23 cellular contexts compared by ENCODE assay signal in genomic region chr9:26324787-26325186, GRCh38.
A peak's percentile ranks its signal among the peaks of the same experiment; 100 is the strongest.
DNase-seq lines count a peak whose midpoint lies in the region; ATAC-seq, FAIRE-seq and TF ChIP-seq lines count a peak whose summit lies in the region.
"Had no signal": no experiment of that assay in that cellular context is flagged by ENCODE, and none has a peak within 500 bp of the region (broad histone marks: within the 10 kb centered on the region; RNA-seq: fewer than 3 reads in every experiment).

No MANE protein-coding gene starts in this region.

- no peaks in the 10 kb centered on the region for H3K23me2 ChIP-seq in H1 (ENCODE audit: low read depth, low read length)

- H3K4me1 Mint-ChIP-seq in natural killer cell = no peaks in the 10 kb centered on the region
- H3K4me1 Mint-ChIP-seq: activated CD4-positive, alpha-beta memory T cell treated with anti-CD3 and anti-CD28 coated beads, Interleukin-2, amount 10 ng/mL, durations not matched to agents 7 days and 5 days; IgD-negative memory B cell; naive thymus-derived CD4-positive, alpha-beta T cell had no signal

- intact Hi-C loops in thyroid gland (cut with DNase I) (loop anchor here (5.0 kb wide), 1 partner anchor 362 kb away; no protein-coding TSS in a partner anchor), natural killer cell (cut with micrococcal nuclease) (no loop called here)

- H3K27ac ChIP-seq in SK-N-SH (ENCODE audit: low read depth in 2 of 2, low read length in 1 of 2) (peak overlapping the region in 1 of 2 experiments; percentile 54; a peak in 1 of 4 replicates), H1 (ENCODE audit: low read depth, low read length) (no peak overlapping the region), mesendoderm (ENCODE audit: low read depth, low read length) (no peak overlapping the region), thyroid gland (peak overlapping the region; percentile 48 to 55 (median 50))
- H3K27ac ChIP-seq: C4-2B, HL-60, left ventricle myocardium inferior had no signal

- no peak for TF ChIP-seq POLR2A in H1 (IDR thresholded peaks at IDR 0.05; ENCODE audit: control extremely low read depth in 1 of 2, low read depth in 2 of 2, low read length in 2 of 2)
- no peak for TF ChIP-seq POLR2A in thyroid gland (IDR thresholded peaks at IDR 0.05)

- no peaks in the 10 kb centered on the region for H3K79me1 ChIP-seq in H1 (ENCODE audit: low read depth, low read length)
- no peaks in the 10 kb centered on the region for H3K79me1 ChIP-seq in mesendoderm (ENCODE audit: low read length)

- no peak overlapping the region for H4K91ac ChIP-seq in H1 (replicated peaks; ENCODE audit: insufficient read length, low read length)

- POLR2A ChIA-PET in SK-N-SH (lab: Yijun Ruan, JAX) = no interaction called here
- POLR2A ChIA-PET in H1 (lab: Charles Lee; ENCODE audit: partially characterized antibody) = no interaction called here

- H3K27me3 ChIP-seq in SK-N-SH (ENCODE audit: insufficient read depth) (no peaks in the 10 kb centered on the region), H1 (replicated peaks in 1 of 4; ENCODE audit: control insufficient read depth in 3 of 4, extremely low read depth in 1 of 4, insufficient read depth in 3 of 4, low read length in 3 of 4) (no peaks in the 10 kb centered on the region), mesendoderm (ENCODE audit: insufficient read depth, low read length, poor library complexity) (no peaks in the 10 kb centered on the region), thyroid gland (no peaks in the 10 kb centered on the region)

- no peak overlapping the region for H3K56ac ChIP-seq in H1 (replicated peaks; ENCODE audit: insufficient read length, low read depth, low read length)
- no peak overlapping the region for H3K56ac ChIP-seq in mesendoderm (ENCODE audit: low read length)

- H3K9me3 Mint-ChIP-seq in natural killer cell = peaks cover 3 to 9% of the 10 kb centered on the region in 2 donors
- H3K9me3 Mint-ChIP-seq: activated CD4-positive, alpha-beta memory T cell treated with anti-CD3 and anti-CD28 coated beads, Interleukin-2, amount 10 ng/mL, durations not matched to agents 7 days and 5 days had no signal

- no peak overlapping the region for H2AK5ac ChIP-seq in H1 (ENCODE audit: low read depth, low read length)
- no peak overlapping the region for H2AK5ac ChIP-seq in mesendoderm (ENCODE audit: low read length)

- no peak overlapping the region for H3K4me3 ChIP-seq in SK-N-SH (ENCODE audit: low read depth in 2 of 2, low read length in 1 of 2)
- no peak overlapping the region for H3K4me3 ChIP-seq in H1 (ENCODE audit: extremely low read depth in 1 of 4, insufficient read depth in 2 of 4, low read depth in 3 of 4, low read length in 4 of 4)
- H3K4me3 ChIP-seq in mesendoderm (ENCODE audit: low read length) = no peak overlapping the region
- H3K4me3 ChIP-seq in thyroid gland (replicated peaks in 1 of 3) = no peak overlapping the region
- H3K4me3 ChIP-seq: left ventricle myocardium inferior had no signal

- H3K9me3 ChIP-seq in SK-N-SH (no peaks in the 10 kb centered on the region), H1 (ENCODE audit: insufficient read depth in 2 of 2, low read depth in 1 of 2, low read length in 1 of 2) (no peaks in the 10 kb centered on the region), thyroid gland (no peaks in the 10 kb centered on the region)
- H3K9me3 ChIP-seq: left ventricle myocardium inferior had no signal

- no peak overlapping the region for H3K4me3 Mint-ChIP-seq in natural killer cell
- H3K4me3 Mint-ChIP-seq: activated CD4-positive, alpha-beta memory T cell treated with anti-CD3 and anti-CD28 coated beads, Interleukin-2, amount 10 ng/mL, durations not matched to agents 7 days and 5 days; activated naive CD4-positive, alpha-beta T cell treated with anti-CD3 and anti-CD28 coated beads for 36 hours; activated T-cell treated with anti-CD3 and anti-CD28 coated beads, Interleukin-2, amount 50 U/mL, for 24 hours; IgD-negative memory B cell; naive thymus-derived CD4-positive, alpha-beta T cell had no signal

- no peak overlapping the region for H2BK120ac ChIP-seq in H1 (replicated peaks; ENCODE audit: low read depth, low read length)
- H2BK120ac ChIP-seq in mesendoderm (ENCODE audit: low read depth, low read length) = peak overlapping the region; percentile 45

- no peak overlapping the region for H2BK20ac ChIP-seq in H1 (ENCODE audit: low read length)

- H3K79me2 ChIP-seq in SK-N-SH (ENCODE audit: insufficient read depth) (no peaks in the 10 kb centered on the region), H1 (ENCODE audit: control insufficient read depth in 1 of 2, insufficient read depth in 2 of 2, low read length in 2 of 2) (no peaks in the 10 kb centered on the region), mesendoderm (ENCODE audit: control insufficient read depth, insufficient read depth, low read length) (no peaks in the 10 kb centered on the region)

- H2BK15ac ChIP-seq in H1 (ENCODE audit: low read length) (no peak overlapping the region), mesendoderm (replicated peaks; ENCODE audit: low read depth) (no peak overlapping the region)

- H3K4ac ChIP-seq in H1 (replicated peaks; ENCODE audit: insufficient read length, low read depth, low read length) = no peak overlapping the region
- H3K4ac ChIP-seq in mesendoderm (ENCODE audit: low read depth, low read length) = peak overlapping the region; percentile 55

- H3K23ac ChIP-seq in H1 (ENCODE audit: insufficient read length) = no peak overlapping the region
- H3K23ac ChIP-seq in mesendoderm (ENCODE audit: low read length) = no peak overlapping the region

- no peaks in the 10 kb centered on the region for H3K9me2 ChIP-seq in SK-N-SH

- WGBS in SK-N-SH (ENCODE audit: low lambda C conversion rate) = 79% methylated on average over 6 of the region's 6 CpGs
- 91% methylated on average over 6 of the region's 6 CpGs; no CpG with 5 or more reads in 1 of the 2 experiments for WGBS in H1 (ENCODE audit: extremely low coverage in 1 of 2, insufficient coverage in 1 of 2, insufficient read length in 1 of 2, insufficient replicate concordance in 2 of 2, low coverage in 1 of 2, low lambda C conversion rate in 2 of 2, missing lambda C conversion rate in 1 of 2), 2 experiments
- no CpG with 5 or more reads among the region's 6 CpGs for WGBS in mesendoderm (ENCODE audit: extremely low coverage, insufficient coverage, low lambda C conversion rate)
- 12 to 28% methylated on average over 6 of the region's 6 CpGs for WGBS in thyroid gland, 2 donors

- no peaks in the 10 kb centered on the region for H3K36me3 Mint-ChIP-seq in natural killer cell
- H3K36me3 Mint-ChIP-seq: IgD-negative memory B cell had no signal

- H4K8ac ChIP-seq in H1 (ENCODE audit: extremely low read depth, insufficient read depth, low read length) (no peak overlapping the region), mesendoderm (ENCODE audit: low read depth, low read length) (no peak overlapping the region)

- H4K20me1 ChIP-seq in SK-N-SH (ENCODE audit: insufficient read depth) (no peaks in the 10 kb centered on the region), H1 (replicated peaks in 1 of 2; ENCODE audit: control insufficient read depth in 1 of 2, insufficient read depth in 2 of 2, low read length in 2 of 2) (no peaks in the 10 kb centered on the region)

- TF ChIP-seq EP300 in SK-N-SH (IDR thresholded peaks at IDR 0.05; ENCODE audit: borderline replicate concordance in 1 of 2, low read depth in 1 of 2, low read length in 1 of 2) = no peak
- TF ChIP-seq EP300 in H1 (IDR thresholded peaks at IDR 0.05; ENCODE audit: borderline replicate concordance in 1 of 2, low read depth in 2 of 2, low read length in 2 of 2) = no peak

- H2BK12ac ChIP-seq in H1 (ENCODE audit: low read depth, low read length) = no peak overlapping the region

- ATAC-seq in SK-N-SH treated with all-trans-retinoic acid at 6 μM for 48 hours = no peak; the same call in 2 of the 3 replicates
- ATAC-seq in natural killer cell = no peak
- ATAC-seq: naive thymus-derived CD4-positive, alpha-beta T cell had no signal

- no peak overlapping the region for H3K4me2 ChIP-seq in SK-N-SH
- H3K4me2 ChIP-seq in H1 (ENCODE audit: insufficient read depth in 1 of 2, low read depth in 2 of 2, low read length in 2 of 2) = no peak overlapping the region
- no peak overlapping the region for H3K4me2 ChIP-seq in mesendoderm (ENCODE audit: low read length)

- no peaks in the 10 kb centered on the region for H3F3A ChIP-seq in SK-N-SH (replicated peaks; ENCODE audit: insufficient read depth)

- TF ChIP-seq RAD21 in SK-N-SH (IDR thresholded peaks at IDR 0.05; ENCODE audit: low read length) (no peak), H1 (IDR thresholded peaks at IDR 0.05 in 1 of 2, conservative IDR thresholded peaks at IDR 0.05 in 1 of 2; ENCODE audit: low read depth in 2 of 2, low read length in 2 of 2) (no peak)

- no peak overlapping the region for H2BK5ac ChIP-seq in H1 (ENCODE audit: low read depth, low read length)
- no peak overlapping the region for H2BK5ac ChIP-seq in mesendoderm (ENCODE audit: low read length)

- no peaks in the 10 kb centered on the region for H3K36me3 ChIP-seq in SK-N-SH (replicated peaks in 1 of 2; ENCODE audit: control insufficient read depth in 1 of 2, insufficient read depth in 2 of 2, low read length in 1 of 2)
- no peaks in the 10 kb centered on the region for H3K36me3 ChIP-seq in H1 (ENCODE audit: control insufficient read depth in 2 of 4, insufficient read depth in 4 of 4, low read length in 3 of 4)
- H3K36me3 ChIP-seq in mesendoderm (ENCODE audit: control insufficient read depth, insufficient read depth, low read length) = no peaks in the 10 kb centered on the region
- H3K36me3 ChIP-seq in thyroid gland = no peaks in the 10 kb centered on the region
- H3K36me3 ChIP-seq: left ventricle myocardium inferior had no signal

- TF ChIP-seq CTCF in SK-N-SH (IDR thresholded peaks at IDR 0.05) (no peak), H1 (IDR thresholded peaks at IDR 0.05; ENCODE audit: control extremely low read depth in 1 of 3, insufficient read depth in 1 of 3, low read depth in 1 of 3, low read length in 3 of 3) (no peak), thyroid gland (IDR thresholded peaks at IDR 0.05) (no peak), natural killer cell (IDR thresholded peaks at IDR 0.05) (no peak)

- no peak overlapping the region for H3K27ac Mint-ChIP-seq in natural killer cell
- H3K27ac Mint-ChIP-seq: activated CD4-positive, alpha-beta memory T cell treated with anti-CD3 and anti-CD28 coated beads, Interleukin-2, amount 10 ng/mL, durations not matched to agents 7 days and 5 days; activated naive CD4-positive, alpha-beta T cell treated with anti-CD3 and anti-CD28 coated beads for 36 hours; activated T-cell treated with anti-CD3 and anti-CD28 coated beads, Interleukin-2, amount 50 U/mL, for 24 hours; naive thymus-derived CD4-positive, alpha-beta T cell; progenitor cell of endocrine pancreas had no signal

- no peak for FAIRE-seq in H1 (lab: Jason Lieb, UNC)
- FAIRE-seq: endometrium, frontal cortex had no signal

- H3K14ac ChIP-seq in H1 (ENCODE audit: insufficient read length) = no peak overlapping the region

- H2AFZ ChIP-seq in SK-N-SH (ENCODE audit: low read depth) = peak overlapping the region; percentile 30; the same call in 1 of the 2 replicates
- H2AFZ ChIP-seq in H1 (ENCODE audit: low read length) = peak overlapping the region; percentile 40; the same call in 1 of the 2 replicates

- CTCF ChIA-PET in SK-N-SH (lab: Yijun Ruan, JAX) = interaction anchor here (1.1 to 3.5 kb wide), 5 partner anchors 24 to 360 kb away, joined by 3 to 34 read pairs (median 5); no protein-coding TSS in a partner anchor
- CTCF ChIA-PET in H1 (lab: Charles Lee; ENCODE audit: partially characterized antibody) = interaction anchor here (1.1 to 4.3 kb wide), 9 partner anchors 7 to 1063 kb away, joined by 3 to 28 read pairs (median 3); no protein-coding TSS in a partner anchor

- no peak overlapping the region for H3K9ac ChIP-seq in SK-N-SH
- H3K9ac ChIP-seq in H1 (replicated peaks in 1 of 4; ENCODE audit: extremely low read depth in 1 of 4, low read depth in 3 of 4, low read length in 3 of 4) = no peak overlapping the region
- no peak overlapping the region for H3K9ac ChIP-seq in mesendoderm (ENCODE audit: low read length)

- H4K5ac ChIP-seq in H1 (ENCODE audit: insufficient read length, low read depth, low read length) = no peak overlapping the region
- H4K5ac ChIP-seq in mesendoderm (ENCODE audit: low read length) = no peak overlapping the region

- H3K18ac ChIP-seq in H1 (ENCODE audit: extremely low read depth, low read length) = no peak overlapping the region
- peak overlapping the region; percentile 39 for H3K18ac ChIP-seq in mesendoderm (ENCODE audit: low read length)

- H3K4me1 ChIP-seq in SK-N-SH (ENCODE audit: control insufficient read depth in 1 of 2, insufficient read depth in 2 of 2, low read depth in 1 of 2, low read length in 1 of 2) = peaks cover 2 to 8% of the 10 kb centered on the region in 2 experiments; a peak in 3 of 4 replicates
- H3K4me1 ChIP-seq in H1 (replicated peaks in 1 of 4; ENCODE audit: control insufficient read depth in 3 of 4, insufficient read depth in 4 of 4, low read length in 3 of 4) = no peaks in the 10 kb centered on the region
- H3K4me1 ChIP-seq in mesendoderm (ENCODE audit: control insufficient read depth, low read depth, low read length) = no peaks in the 10 kb centered on the region
- peaks cover 13 to 18% of the 10 kb centered on the region in 2 donors for H3K4me1 ChIP-seq in thyroid gland
- H3K4me1 ChIP-seq: left ventricle myocardium inferior had no signal

- H3K27me3 Mint-ChIP-seq in natural killer cell (ENCODE audit: low read depth in 2 of 2) = no peaks in the 10 kb centered on the region
- H3K27me3 Mint-ChIP-seq: activated CD4-positive, alpha-beta memory T cell treated with anti-CD3 and anti-CD28 coated beads, Interleukin-2, amount 10 ng/mL, durations not matched to agents 7 days and 5 days; activated T-cell treated with anti-CD3 and anti-CD28 coated beads, Interleukin-2, amount 50 U/mL, for 24 hours; IgD-negative memory B cell; naive thymus-derived CD4-positive, alpha-beta T cell; progenitor cell of endocrine pancreas had no signal

- no peak for DNase-seq in SK-N-SH
- no peak for DNase-seq in H1 (ENCODE audit: low read depth in 1 of 2, low spot score in 2 of 2)
- no peak for DNase-seq in mesendoderm
- peak; percentile 13 to 22 for DNase-seq in thyroid gland
- no peak for DNase-seq in iPS-NIHi11 (ENCODE audit: low spot score)
- no peak for DNase-seq in natural killer cell
- DNase-seq in islet precursor cell = no peak
- DNase-seq: activated CD4-positive, alpha-beta memory T cell treated with anti-CD3 and anti-CD28 coated beads, Interleukin-2, amount 10 ng/mL, durations not matched to agents 7 days and 5 days; activated naive CD4-positive, alpha-beta T cell treated with anti-CD3 and anti-CD28 coated beads for 36 hours; activated T-cell treated with anti-CD3 and anti-CD28 coated beads, Interleukin-2, amount 50 U/mL, for 24 hours; DMS153; left ventricle myocardium inferior; naive thymus-derived CD4-positive, alpha-beta T cell; NCI-H1930; NCI-H510A; T-helper 1 cell had no signal

Comparison
In these comparisons a context has a peak if more than half of its experiments do, and no peak if none do; other contexts are left out.
1. DNase-seq: peak in thyroid gland (2 of 2); none in SK-N-SH (single experiment), H1 (0 of 2), mesendoderm (single experiment), iPS-NIHi11 (single experiment), natural killer cell (single experiment) and islet precursor cell (single experiment).
2. H3K27ac ChIP-seq: peak in thyroid gland (3 of 3); none in H1 (single experiment) and mesendoderm (single experiment).